In genomic region chr1:199868777-199869176, GRCh38 we compare ENCODE assay signal across 19 cellular contexts.
"Had no signal": no experiment of that assay in that cellular context is flagged by ENCODE, and none has a peak within 500 bp of the region (broad histone marks: within the 10 kb centered on the region; RNA-seq: fewer than 3 reads in every experiment).

No MANE protein-coding gene starts in this region.

- ATAC-seq: gastrocnemius medialis; heart right ventricle; left cardiac atrium; left lung; left ventricle myocardium superior; lower lobe of right lung; naive thymus-derived CD4-positive, alpha-beta T cell had no signal

- H3K27ac ChIP-seq: coronary artery, dorsolateral prefrontal cortex, esophagus muscularis mucosa, gastrocnemius medialis, heart right ventricle, left lung, lower lobe of right lung had no signal

- H3K4me3 ChIP-seq: coronary artery, dorsolateral prefrontal cortex, esophagus muscularis mucosa, gastrocnemius medialis, heart right ventricle, left lung, lower lobe of right lung had no signal

- H3K36me3 ChIP-seq: esophagus muscularis mucosa, gastrocnemius medialis, heart right ventricle, left lung, lower lobe of right lung had no signal

- H3K4me1 ChIP-seq: esophagus muscularis mucosa, gastrocnemius medialis had no signal

- H3K9me3 ChIP-seq: esophagus muscularis mucosa, gastrocnemius medialis, heart right ventricle, left lung, lower lobe of right lung had no signal

- H3K27me3 ChIP-seq: esophagus muscularis mucosa, gastrocnemius medialis, left lung had no signal

- DNase-seq: dermis blood vessel endothelial cell; dorsolateral prefrontal cortex; effector CD4-positive, alpha-beta T cell; effector memory CD4-positive, alpha-beta T cell; foreskin melanocyte; gastrocnemius medialis; glutamatergic neuron; head of caudate nucleus; heart right ventricle; hippocampal formation; left cardiac atrium; left lung; left ventricle myocardium superior; lower lobe of right lung; mesenchymal stem cell; midbrain; naive thymus-derived CD4-positive, alpha-beta T cell had no signal
